In genomic region chr4:109560687-109561452, GRCh38 we compare ENCODE assay signal across 8 cellular contexts. TPM values are rescaled to one million over a fixed set of nuclear protein-coding genes. Genes with fewer than 3 reads are reported as not detected.
DNase-seq lines count a peak whose midpoint lies in the region; ATAC-seq and TF ChIP-seq lines count a peak whose summit lies in the region.

No MANE protein-coding gene starts in this region.

- H3K27me3 Mint-ChIP-seq in activated naive CD8-positive, alpha-beta T cell treated with anti-CD3 and anti-CD28 coated beads, Interleukin-2, amount 50 U/mL, for 24 hours = no peaks in the 10 kb centered on the region

- H3K4me3 Mint-ChIP-seq in activated naive CD8-positive, alpha-beta T cell treated with anti-CD3 and anti-CD28 coated beads, Interleukin-2, amount 50 U/mL, for 24 hours = peak overlapping the region; percentile 91

- H3K27ac ChIP-seq in HL-60 (replicated peaks) (no peak overlapping the region), right atrium auricular region (peak overlapping the region; percentile 87 to 97)

- peaks cover 0 to 25% of the 10 kb centered on the region in 2 donors for H3K4me1 ChIP-seq in right atrium auricular region

- ATAC-seq in activated naive CD8-positive, alpha-beta T cell treated with anti-CD3 and anti-CD28 coated beads, Interleukin-2, amount 50 U/mL, for 24 hours = peak; percentile 71

- no peaks in the 10 kb centered on the region for H3K9me3 Mint-ChIP-seq in activated naive CD8-positive, alpha-beta T cell treated with anti-CD3 and anti-CD28 coated beads, Interleukin-2, amount 50 U/mL, for 24 hours

- no peaks in the 10 kb centered on the region for H3K9me3 ChIP-seq in right atrium auricular region

- peaks cover 25% of the 10 kb centered on the region for H3K36me3 Mint-ChIP-seq in activated naive CD8-positive, alpha-beta T cell treated with anti-CD3 and anti-CD28 coated beads, Interleukin-2, amount 50 U/mL, for 24 hours (ENCODE audit: low read depth)

- peak overlapping the region; percentile 63 for H3K4me3 ChIP-seq in HL-60 (replicated peaks; ENCODE audit: insufficient read depth, low read length)
- peak overlapping the region; percentile 77 to 90 for H3K4me3 ChIP-seq in right atrium auricular region

- DNase-seq in COR-L47 (lab: John Stamatoyannopoulos, UW) (peak; percentile 13), GM20000 (ENCODE audit: low spot score) (peak; percentile 88), HL-60 (ENCODE audit: low read depth in 1 of 2, low spot score in 1 of 2) (peak; percentile 26 to 47), SKM-1 treated with dmso at 0.1 percent for 144 hours (lab: John Stamatoyannopoulos, UW; ENCODE audit: unreplicated experiment) (peak; percentile 67), right atrium auricular region (ENCODE audit: low spot score) (peak; percentile 74), pulmonary artery endothelial cell (ENCODE audit: low read depth, low spot score) (peak; percentile 41), OCI-M2 (lab: John Stamatoyannopoulos, UW; ENCODE audit: unreplicated experiment) (no peak)
- DNase-seq in activated naive CD8-positive, alpha-beta T cell treated with anti-CD3 and anti-CD28 coated beads, Interleukin-2, amount 50 U/mL, for 24 hours = peak; percentile 59

- H3K27me3 ChIP-seq in HL-60 (ENCODE audit: insufficient read depth, poor library complexity, severe bottlenecking) = peaks cover 14% of the 10 kb centered on the region
- no peaks in the 10 kb centered on the region for H3K27me3 ChIP-seq in right atrium auricular region

- no peaks in the 10 kb centered on the region for H3K36me3 ChIP-seq in right atrium auricular region

- peak overlapping the region; percentile 95 for H3K27ac Mint-ChIP-seq in activated naive CD8-positive, alpha-beta T cell treated with anti-CD3 and anti-CD28 coated beads, Interleukin-2, amount 50 U/mL, for 24 hours

- no peak for TF ChIP-seq CTCF in GM20000 (IDR thresholded peaks at IDR 0.05; ENCODE audit: extremely low read depth, missing control alignments)
- TF ChIP-seq CTCF in HL-60 (IDR thresholded peaks at IDR 0.05; ENCODE audit: insufficient read depth, low read length) = no peak
- no peak for TF ChIP-seq CTCF in right atrium auricular region (IDR thresholded peaks at IDR 0.05)

- peaks cover 58% of the 10 kb centered on the region for H3K4me1 Mint-ChIP-seq in activated naive CD8-positive, alpha-beta T cell treated with anti-CD3 and anti-CD28 coated beads, Interleukin-2, amount 50 U/mL, for 24 hours

RNA-seq across cellular contexts. Expression of gene MCUB, which starts 0.8 kb away (rescaled TPM):
- total RNA-seq in right atrium auricular region (10 to 100 TPM; 25.0 to 28.1 TPM), pulmonary artery endothelial cell (48.6 and 73.6 TPM in 2 replicates)
